In the genomic region with DNA sequence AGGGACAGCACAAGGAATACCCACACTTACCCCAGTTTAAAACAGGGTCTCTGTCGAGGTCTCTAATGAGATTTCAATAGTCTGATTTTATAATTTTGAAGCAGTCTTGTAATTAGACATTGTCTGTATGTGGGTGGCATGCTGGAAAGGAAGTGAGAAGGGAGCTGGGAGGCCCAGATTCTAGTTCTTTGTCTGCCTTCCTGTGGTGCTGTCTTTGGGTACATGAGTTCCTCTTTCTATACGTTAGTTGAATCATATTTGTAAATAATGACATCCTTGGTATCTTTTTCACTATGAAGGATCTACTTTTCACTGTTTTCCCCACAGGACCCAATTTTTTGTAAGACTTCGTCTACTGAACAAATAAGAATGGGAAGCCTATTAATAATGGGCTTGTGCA, we compare ENCODE assay signal across 10 cellular contexts. TPM values are rescaled to one million over a fixed set of nuclear protein-coding genes. Genes with fewer than 3 reads are reported as not detected.
A peak's percentile ranks its signal among the peaks of the same experiment; 100 is the strongest.
DNase-seq lines count a peak whose midpoint lies in the region; ATAC-seq and TF ChIP-seq lines count a peak whose summit lies in the region.
"Had no signal": no experiment of that assay in that cellular context is flagged by ENCODE, and none has a peak within 500 bp of the region (broad histone marks: within the 10 kb centered on the region; RNA-seq: fewer than 3 reads in every experiment).

No MANE protein-coding gene starts in this region.

- TF ChIP-seq CTCF in lower leg skin (IDR thresholded peaks at IDR 0.05): no peak

- peaks cover 3% of the 10 kb centered on the region for H3K9me3 Mint-ChIP-seq in activated CD8-positive, alpha-beta memory T cell treated with anti-CD3 and anti-CD28 coated beads, Interleukin-2, amount 10 ng/mL, durations not matched to agents 7 days and 5 days (ENCODE audit: low read depth)

- H3K4me3 ChIP-seq in lower leg skin (ENCODE audit: low read depth, poor library complexity, severe bottlenecking) (no peak overlapping the region), HAP-1 (no peak overlapping the region)
- H3K4me3 ChIP-seq: A549, SJSA1 had no signal

- no peaks in the 10 kb centered on the region for H3K36me3 Mint-ChIP-seq in activated CD8-positive, alpha-beta memory T cell treated with anti-CD3 and anti-CD28 coated beads, Interleukin-2, amount 10 ng/mL, durations not matched to agents 7 days and 5 days

- WGBS in lower leg skin, 2 donors: 77 to 78% methylated on average over 3 of the region's 3 CpGs

- H3K4me1 Mint-ChIP-seq in activated CD8-positive, alpha-beta memory T cell treated with anti-CD3 and anti-CD28 coated beads, Interleukin-2, amount 10 ng/mL, durations not matched to agents 7 days and 5 days: no peaks in the 10 kb centered on the region

- intact Hi-C loops in lower leg skin (cut with DNase I; ENCODE audit: low total_unique reads): no loop called here

- no peaks in the 10 kb centered on the region for H3K4me1 ChIP-seq in HAP-1
- H3K4me1 ChIP-seq: A549, SJSA1 had no signal

- no peak overlapping the region for H3K4me3 Mint-ChIP-seq in activated CD8-positive, alpha-beta memory T cell treated with anti-CD3 and anti-CD28 coated beads, Interleukin-2, amount 10 ng/mL, durations not matched to agents 7 days and 5 days

- peak; percentile 93 for ATAC-seq in HG02870 (IDR thresholded peaks at IDR 0.05; ENCODE audit: unreplicated experiment)
- no peak for ATAC-seq in activated CD8-positive, alpha-beta memory T cell treated with anti-CD3 and anti-CD28 coated beads, Interleukin-2, amount 10 ng/mL, durations not matched to agents 7 days and 5 days
- ATAC-seq: A549 had no signal

- no peak for TF ChIP-seq POLR2A in lower leg skin (IDR thresholded peaks at IDR 0.05)

- H3K27ac Mint-ChIP-seq in activated CD8-positive, alpha-beta memory T cell treated with anti-CD3 and anti-CD28 coated beads, Interleukin-2, amount 10 ng/mL, durations not matched to agents 7 days and 5 days: no peak overlapping the region

- in situ Hi-C loops in HAP-1 (cut with MboI; ENCODE audit: low sequenced_read_pairs): no loop called here

- H3K36me3 ChIP-seq in HAP-1 (replicated peaks): no peaks in the 10 kb centered on the region
- H3K36me3 ChIP-seq: SJSA1 had no signal

- H3K27me3 ChIP-seq in HAP-1 (ENCODE audit: low read depth): no peaks in the 10 kb centered on the region
- H3K27me3 ChIP-seq: SJSA1 had no signal

- CTCF ChIA-PET in activated CD8-positive, alpha-beta memory T cell treated with anti-CD3 and anti-CD28 coated beads, Interleukin-2, amount 10 ng/mL, durations not matched to agents 7 days and 5 days (lab: Charles Lee): no interaction called here

- H3K27me3 Mint-ChIP-seq in activated CD8-positive, alpha-beta memory T cell treated with anti-CD3 and anti-CD28 coated beads, Interleukin-2, amount 10 ng/mL, durations not matched to agents 7 days and 5 days: no peaks in the 10 kb centered on the region

- DNase-seq in AML-193 (lab: John Stamatoyannopoulos, UW) (peak; percentile 4 to 5), GM19240 (ENCODE audit: insufficient read length, low spot score) (peak; percentile 29), KG1 (lab: John Stamatoyannopoulos, UW) (peak; percentile 31), NCI-H1417 (lab: John Stamatoyannopoulos, UW) (no peak), lower leg skin (ENCODE audit: low spot score in 2 of 2) (no peak), HAP-1 (ENCODE audit: low spot score in 2 of 2) (no peak)
- no peak for DNase-seq in activated CD8-positive, alpha-beta memory T cell treated with anti-CD3 and anti-CD28 coated beads, Interleukin-2, amount 10 ng/mL, durations not matched to agents 7 days and 5 days

- H3K9me3 ChIP-seq in HAP-1: no peaks in the 10 kb centered on the region
- H3K9me3 ChIP-seq: A549, SJSA1 had no signal

RNA-seq across cellular contexts. Expression of gene TENM4, which starts 42.0 kb away (rescaled TPM):
- not detected for total RNA-seq in activated CD8-positive, alpha-beta memory T cell treated with anti-CD3 and anti-CD28 coated beads, Interleukin-2, amount 10 ng/mL, durations not matched to agents 7 days and 5 days
- 10 to 100 TPM; 34.4 to 41.1 (median 36.6) TPM for total RNA-seq in lower leg skin
- total RNA-seq: SJSA1 had no signal

Comparison
In these comparisons a context has a peak if more than half of its experiments do, and no peak if none do; other contexts are left out.
1. DNase-seq: peak in AML-193 (2 of 2), GM19240 (single experiment) and KG1 (single experiment); none in activated CD8-positive, alpha-beta memory T cell treated with anti-CD3 and anti-CD28 coated beads, Interleukin-2, amount 10 ng/mL, durations not matched to agents 7 days and 5 days (single experiment), NCI-H1417 (0 of 3), lower leg skin (0 of 2) and HAP-1 (0 of 2).
2. RNA of gene TENM4, which starts 42.0 kb away (total RNA-seq): 34.4 to 41.1 TPM in lower leg skin; not detected in activated CD8-positive, alpha-beta memory T cell treated with anti-CD3 and anti-CD28 coated beads, Interleukin-2, amount 10 ng/mL, durations not matched to agents 7 days and 5 days; every median in the first group is over 10 times any median in the second.